Comparison of ENCODE assay signal across 9 cellular contexts in the genomic region with DNA sequence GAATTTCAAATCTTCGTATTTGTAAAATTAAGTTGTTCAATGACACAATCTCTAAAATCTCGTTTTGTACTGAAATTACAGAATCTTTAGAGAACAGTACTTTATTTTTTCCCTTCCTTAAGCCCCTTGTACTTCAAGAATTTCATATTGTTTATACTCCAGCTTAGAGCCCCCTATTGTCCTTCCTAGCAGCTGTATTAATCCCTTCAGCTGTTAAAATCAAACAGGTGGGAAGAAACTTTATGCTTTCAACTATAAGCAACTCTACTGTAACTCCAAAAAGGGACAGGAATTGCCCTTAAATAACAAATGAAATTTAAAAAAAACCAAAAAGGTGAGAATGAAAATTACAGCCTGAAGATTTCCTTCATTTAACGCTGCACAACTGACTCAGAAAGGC. TPM values are rescaled to one million over a fixed set of nuclear protein-coding genes. Genes with fewer than 3 reads are reported as not detected.
DNase-seq lines count a peak whose midpoint lies in the region; ATAC-seq and TF ChIP-seq lines count a peak whose summit lies in the region.
"Had no signal": no experiment of that assay in that cellular context is flagged by ENCODE, and none has a peak within 500 bp of the region (broad histone marks: within the 10 kb centered on the region; RNA-seq: fewer than 3 reads in every experiment).

No MANE protein-coding gene starts in this region.

- H3K4me1 Mint-ChIP-seq in WTC11 (peaks cover 64% of the 10 kb centered on the region), glutamatergic neuron (ENCODE audit: low read depth, unreplicated experiment) (peaks cover 41% of the 10 kb centered on the region)

- H3K9me3 ChIP-seq in HAP-1 (no peaks in the 10 kb centered on the region), smooth muscle cell (replicated peaks; ENCODE audit: low read depth) (no peaks in the 10 kb centered on the region)

- H3K27me3 ChIP-seq in HAP-1 (ENCODE audit: low read depth) (no peaks in the 10 kb centered on the region), smooth muscle cell (ENCODE audit: low read depth) (no peaks in the 10 kb centered on the region)

- TF ChIP-seq CTCF in WTC11 (IDR thresholded peaks at IDR 0.05) (no peak), glutamatergic neuron (IDR thresholded peaks at IDR 0.05; ENCODE audit: partially characterized antibody, unreplicated experiment) (no peak), smooth muscle cell (IDR thresholded peaks at IDR 0.05; ENCODE audit: borderline replicate concordance, insufficient read depth, poor library complexity, severe bottlenecking) (no peak)

- H3K9ac ChIP-seq in smooth muscle cell (ENCODE audit: low read depth), result peak overlapping the region; percentile 95

- WGBS in smooth muscle cell (ENCODE audit: low lambda C conversion rate), result 58% methylated on average over 3 of the region's 3 CpGs

- H3K36me3 ChIP-seq in HAP-1 (replicated peaks), result peaks cover 62% of the 10 kb centered on the region
- no peaks in the 10 kb centered on the region for H3K36me3 ChIP-seq in smooth muscle cell (ENCODE audit: low read depth)

- H3K4me2 ChIP-seq in smooth muscle cell, result peak overlapping the region; percentile 95

- peak in 1 of 2 experiments; percentile 48 for DNase-seq in HAP-1 (ENCODE audit: low spot score in 2 of 2)
- DNase-seq in WTC11 (ENCODE audit: low spot score), result no peak
- DNase-seq in glutamatergic neuron, result no peak
- no peak for DNase-seq in smooth muscle cell (lab: John Stamatoyannopoulos, UW; ENCODE audit: unreplicated experiment)
- no peak for DNase-seq in DMS79 (lab: John Stamatoyannopoulos, UW)
- DNase-seq in foreskin melanocyte, result no peak
- DNase-seq: SHP77 treated with DMSO at 0.1 percent for 48 hours had no signal

- H3K4me1 ChIP-seq in HAP-1 (peaks cover 21% of the 10 kb centered on the region), smooth muscle cell (ENCODE audit: low read depth) (peaks cover 49% of the 10 kb centered on the region)

- peak overlapping the region; percentile 89 for H3K27ac ChIP-seq in smooth muscle cell (ENCODE audit: low read depth)

- peak overlapping the region; percentile 81 for H3K27ac Mint-ChIP-seq in WTC11
- no peak overlapping the region for H3K27ac Mint-ChIP-seq in glutamatergic neuron (ENCODE audit: unreplicated experiment)

- no peaks in the 10 kb centered on the region for H3K9me3 Mint-ChIP-seq in WTC11
- peaks cover 14% of the 10 kb centered on the region for H3K9me3 Mint-ChIP-seq in glutamatergic neuron (ENCODE audit: unreplicated experiment)

- H3K27me3 Mint-ChIP-seq in WTC11 (ENCODE audit: low read depth) (no peaks in the 10 kb centered on the region), glutamatergic neuron (ENCODE audit: unreplicated experiment) (peaks cover 2% of the 10 kb centered on the region)

- H3K4me3 Mint-ChIP-seq in WTC11 (peak overlapping the region; percentile 99), glutamatergic neuron (ENCODE audit: unreplicated experiment) (peak overlapping the region; percentile 98)

- H3K79me2 ChIP-seq in smooth muscle cell (ENCODE audit: low read depth), result peaks cover 65% of the 10 kb centered on the region

- H3K4me3 ChIP-seq in HAP-1 (peak overlapping the region; percentile 94), smooth muscle cell (peak overlapping the region; percentile 83)

- H2AFZ ChIP-seq in smooth muscle cell (ENCODE audit: low read depth), result no peak overlapping the region

- no peak for ATAC-seq in WTC11
- no peak for ATAC-seq in GM19328 (IDR thresholded peaks at IDR 0.05; ENCODE audit: unreplicated experiment)
- no peak for ATAC-seq in HG03095 (IDR thresholded peaks at IDR 0.05; ENCODE audit: unreplicated experiment)

- POLR2A ChIA-PET in WTC11 (lab: Charles Lee), result interaction anchor here (0.6 kb wide), 3 partner anchors 28 to 147 kb away, joined by 3 to 4 read pairs (median 3); no protein-coding TSS in a partner anchor

- H3F3A ChIP-seq in smooth muscle cell (ENCODE audit: low read depth), result peaks cover 24% of the 10 kb centered on the region

- H4K20me1 ChIP-seq in smooth muscle cell (ENCODE audit: low read depth), result peaks cover 64% of the 10 kb centered on the region

- CTCF ChIA-PET in WTC11 (lab: Charles Lee), result no interaction called here

- peaks cover 77% of the 10 kb centered on the region for H3K36me3 Mint-ChIP-seq in WTC11
- H3K36me3 Mint-ChIP-seq in glutamatergic neuron (ENCODE audit: unreplicated experiment), result peaks cover 11% of the 10 kb centered on the region

- in situ Hi-C loops in HAP-1 (cut with MboI; ENCODE audit: low sequenced_read_pairs), result no loop called here

TF ChIP-seq in WTC11, 78 proteins besides CTCF, POLR2A, EP300 and RAD21:
- TF ChIP-seq JAZF1 (CRISPR knock-in tag; IDR thresholded peaks at IDR 0.05) (no peak), SMAD3 (CRISPR knock-in tag; IDR thresholded peaks at IDR 0.05; ENCODE audit: borderline replicate concordance) (no peak), NFE2L1 (CRISPR knock-in tag; IDR thresholded peaks at IDR 0.05) (no peak)
- TF ChIP-seq, protein P1, sequence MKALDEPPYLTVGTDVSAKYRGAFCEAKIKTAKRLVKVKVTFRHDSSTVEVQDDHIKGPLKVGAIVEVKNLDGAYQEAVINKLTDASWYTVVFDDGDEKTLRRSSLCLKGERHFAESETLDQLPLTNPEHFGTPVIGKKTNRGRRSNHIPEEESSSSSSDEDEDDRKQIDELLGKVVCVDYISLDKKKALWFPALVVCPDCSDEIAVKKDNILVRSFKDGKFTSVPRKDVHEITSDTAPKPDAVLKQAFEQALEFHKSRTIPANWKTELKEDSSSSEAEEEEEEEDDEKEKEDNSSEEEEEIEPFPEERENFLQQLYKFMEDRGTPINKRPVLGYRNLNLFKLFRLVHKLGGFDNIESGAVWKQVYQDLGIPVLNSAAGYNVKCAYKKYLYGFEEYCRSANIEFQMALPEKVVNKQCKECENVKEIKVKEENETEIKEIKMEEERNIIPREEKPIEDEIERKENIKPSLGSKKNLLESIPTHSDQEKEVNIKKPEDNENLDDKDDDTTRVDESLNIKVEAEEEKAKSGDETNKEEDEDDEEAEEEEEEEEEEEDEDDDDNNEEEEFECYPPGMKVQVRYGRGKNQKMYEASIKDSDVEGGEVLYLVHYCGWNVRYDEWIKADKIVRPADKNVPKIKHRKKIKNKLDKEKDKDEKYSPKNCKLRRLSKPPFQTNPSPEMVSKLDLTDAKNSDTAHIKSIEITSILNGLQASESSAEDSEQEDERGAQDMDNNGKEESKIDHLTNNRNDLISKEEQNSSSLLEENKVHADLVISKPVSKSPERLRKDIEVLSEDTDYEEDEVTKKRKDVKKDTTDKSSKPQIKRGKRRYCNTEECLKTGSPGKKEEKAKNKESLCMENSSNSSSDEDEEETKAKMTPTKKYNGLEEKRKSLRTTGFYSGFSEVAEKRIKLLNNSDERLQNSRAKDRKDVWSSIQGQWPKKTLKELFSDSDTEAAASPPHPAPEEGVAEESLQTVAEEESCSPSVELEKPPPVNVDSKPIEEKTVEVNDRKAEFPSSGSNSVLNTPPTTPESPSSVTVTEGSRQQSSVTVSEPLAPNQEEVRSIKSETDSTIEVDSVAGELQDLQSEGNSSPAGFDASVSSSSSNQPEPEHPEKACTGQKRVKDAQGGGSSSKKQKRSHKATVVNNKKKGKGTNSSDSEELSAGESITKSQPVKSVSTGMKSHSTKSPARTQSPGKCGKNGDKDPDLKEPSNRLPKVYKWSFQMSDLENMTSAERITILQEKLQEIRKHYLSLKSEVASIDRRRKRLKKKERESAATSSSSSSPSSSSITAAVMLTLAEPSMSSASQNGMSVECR (CRISPR knock-in tag; IDR thresholded peaks at IDR 0.05; ENCODE audit: borderline replicate concordance), result no peak
TF ChIP-seq in WTC11: peak in this region for 0.

RNA-seq across cellular contexts. Expression of a gene that starts 1.7 kb away (rescaled TPM):
- total RNA-seq in WTC11 (2021) (987 to 1,052 TPM (median 1,025 TPM) in 3 replicates), glutamatergic neuron (ENCODE audit: unreplicated experiment) (589 TPM), smooth muscle cell (906 and 1,062 TPM in 2 replicates)
- polyA plus RNA-seq in smooth muscle cell, result 625 and 713 TPM in 2 replicates

RNA-seq across cellular contexts. Expression of a gene that starts 28.8 kb away (rescaled TPM):
- total RNA-seq in WTC11 (2021) (51.7 to 54.5 TPM (median 54.0 TPM) in 3 replicates), glutamatergic neuron (ENCODE audit: unreplicated experiment) (11.3 TPM), smooth muscle cell (12.7 and 16.9 TPM in 2 replicates)
- 3.6 and 7.0 TPM in 2 replicates for polyA plus RNA-seq in smooth muscle cell

RNA-seq across cellular contexts. Expression of a gene that starts 35.3 kb away (rescaled TPM):
- total RNA-seq in WTC11 (2021) (394 to 436 TPM (median 420 TPM) in 3 replicates), glutamatergic neuron (ENCODE audit: unreplicated experiment) (180 TPM), smooth muscle cell (128 TPM in 2 replicates)
- 160 and 165 TPM in 2 replicates for polyA plus RNA-seq in smooth muscle cell

RNA-seq across cellular contexts. Expression of a gene that starts 39.8 kb away (rescaled TPM):
- total RNA-seq in WTC11 (2021), result 2.4 to 5.6 TPM (median 4.8 TPM) in 3 replicates
- 1.5 TPM for total RNA-seq in glutamatergic neuron (ENCODE audit: unreplicated experiment)
- 8.9 and 14.8 TPM in 2 replicates for total RNA-seq in smooth muscle cell
- 12.9 and 14.1 TPM in 2 replicates for polyA plus RNA-seq in smooth muscle cell
